ENCODE assay signal across 17 cellular contexts in genomic region chr18:66548747-66549146, GRCh38. TPM values are rescaled to one million over a fixed set of nuclear protein-coding genes. Genes with fewer than 3 reads are reported as not detected.
DNase-seq lines count a peak whose midpoint lies in the region; ATAC-seq and TF ChIP-seq lines count a peak whose summit lies in the region.
"Had no signal": no experiment of that assay in that cellular context is flagged by ENCODE, and none has a peak within 500 bp of the region (broad histone marks: within the 10 kb centered on the region; RNA-seq: fewer than 3 reads in every experiment).

No MANE protein-coding gene starts in this region.

- H3K27ac Mint-ChIP-seq in activated CD8-positive, alpha-beta memory T cell treated with anti-CD3 and anti-CD28 coated beads, Interleukin-2, amount 10 ng/mL, durations not matched to agents 7 days and 5 days = no peak overlapping the region
- H3K27ac Mint-ChIP-seq: activated T-helper 2 cell treated with anti-CD3 and anti-CD28 coated beads, Interferon-gamma antibody, Interleukin-2, Interleukin-4, amounts not matched to agents 10 μg/mL and 5 μg/mL and 100 μg/mL, durations not matched to agents 14 hours and 24 hours and 36 hours; naive B cell had no signal

- ATAC-seq in GM18868 (IDR thresholded peaks at IDR 0.05; ENCODE audit: unreplicated experiment) (peak; percentile 88), GM19455 (IDR thresholded peaks at IDR 0.05; ENCODE audit: unreplicated experiment) (no peak), HG02763 (IDR thresholded peaks at IDR 0.05; ENCODE audit: unreplicated experiment) (no peak)
- no peak for ATAC-seq in activated CD8-positive, alpha-beta memory T cell treated with anti-CD3 and anti-CD28 coated beads, Interleukin-2, amount 10 ng/mL, durations not matched to agents 7 days and 5 days

- H3K36me3 Mint-ChIP-seq in activated CD8-positive, alpha-beta memory T cell treated with anti-CD3 and anti-CD28 coated beads, Interleukin-2, amount 10 ng/mL, durations not matched to agents 7 days and 5 days = no peaks in the 10 kb centered on the region
- H3K36me3 Mint-ChIP-seq: naive B cell had no signal

- H3K4me3 ChIP-seq in GM06990 (replicated peaks; ENCODE audit: low read depth, low read length) (no peak overlapping the region), fibroblast of pulmonary artery (replicated peaks; ENCODE audit: low read depth, low read length) (no peak overlapping the region)
- H3K4me3 ChIP-seq: left ventricle myocardium inferior, tibial artery had no signal

- H3K9me3 Mint-ChIP-seq in activated CD8-positive, alpha-beta memory T cell treated with anti-CD3 and anti-CD28 coated beads, Interleukin-2, amount 10 ng/mL, durations not matched to agents 7 days and 5 days (ENCODE audit: low read depth) = peaks cover 13% of the 10 kb centered on the region

- H3K27me3 Mint-ChIP-seq in activated CD8-positive, alpha-beta memory T cell treated with anti-CD3 and anti-CD28 coated beads, Interleukin-2, amount 10 ng/mL, durations not matched to agents 7 days and 5 days = no peaks in the 10 kb centered on the region
- H3K27me3 Mint-ChIP-seq: naive B cell had no signal

- TF ChIP-seq CTCF in GM06990 (IDR thresholded peaks at IDR 0.05; ENCODE audit: insufficient read depth, low read length, poor library complexity, severe bottlenecking) = peak; percentile 31
- peak; percentile 9 for TF ChIP-seq CTCF in fibroblast of pulmonary artery (IDR thresholded peaks at IDR 0.05; ENCODE audit: low read length, missing control alignments)

- H3K4me1 Mint-ChIP-seq in activated CD8-positive, alpha-beta memory T cell treated with anti-CD3 and anti-CD28 coated beads, Interleukin-2, amount 10 ng/mL, durations not matched to agents 7 days and 5 days = no peaks in the 10 kb centered on the region
- H3K4me1 Mint-ChIP-seq: naive B cell had no signal

- no peak overlapping the region for H3K4me3 Mint-ChIP-seq in activated CD8-positive, alpha-beta memory T cell treated with anti-CD3 and anti-CD28 coated beads, Interleukin-2, amount 10 ng/mL, durations not matched to agents 7 days and 5 days
- H3K4me3 Mint-ChIP-seq: naive B cell had no signal

- CTCF ChIA-PET in activated CD8-positive, alpha-beta memory T cell treated with anti-CD3 and anti-CD28 coated beads, Interleukin-2, amount 10 ng/mL, durations not matched to agents 7 days and 5 days (lab: Charles Lee) = no interaction called here

- H3K36me3 ChIP-seq in GM06990 (ENCODE audit: control insufficient read depth, insufficient read depth, low read length) = no peaks in the 10 kb centered on the region
- H3K36me3 ChIP-seq: left ventricle myocardium inferior, tibial artery had no signal

- H3K27me3 ChIP-seq in GM06990 (replicated peaks; ENCODE audit: control insufficient read depth, insufficient read depth, low read length) = no peaks in the 10 kb centered on the region
- H3K27me3 ChIP-seq: tibial artery had no signal

- DNase-seq in GM06990 (ENCODE audit: extremely low read depth, insufficient read length) = no peak
- DNase-seq in NCI-H748 (lab: John Stamatoyannopoulos, UW; ENCODE audit: unreplicated experiment) = peak; percentile 75
- DNase-seq in fibroblast of pulmonary artery (ENCODE audit: low read depth) = no peak
- DNase-seq in activated CD8-positive, alpha-beta memory T cell treated with anti-CD3 and anti-CD28 coated beads, Interleukin-2, amount 10 ng/mL, durations not matched to agents 7 days and 5 days = no peak
- DNase-seq in stimulated activated CD4-positive, alpha-beta T cell treated with anti-CD3 and anti-CD28 coated beads, Interleukin-4, amount 100 ng/mL, for 4 hours = no peak
- DNase-seq: activated CD4-positive, alpha-beta T cell treated with anti-CD3 and anti-CD28 coated beads, Interleukin-2, amount 50 U/mL, for 4 hours; hippocampal formation; left ventricle myocardium inferior; naive B cell; NCI-H2029; NCI-H526 treated with DMSO at 0.1 percent for 48 hours; T1000; tibial artery had no signal

RNA-seq across cellular contexts. Expression of gene CDH19, which starts 55.1 kb away (rescaled TPM):
- total RNA-seq in activated CD8-positive, alpha-beta memory T cell treated with anti-CD3 and anti-CD28 coated beads, Interleukin-2, amount 10 ng/mL, durations not matched to agents 7 days and 5 days = not detected
- total RNA-seq: activated T-helper 2 cell treated with anti-CD3 and anti-CD28 coated beads, Interferon-gamma antibody, Interleukin-2, Interleukin-4, amounts not matched to agents 10 μg/mL and 5 μg/mL and 100 μg/mL, durations not matched to agents 14 hours and 24 hours and 36 hours had no signal
